26 cellular contexts compared by ENCODE assay signal in genomic region chrX:24201216-24201615, GRCh38. TPM values are rescaled to one million over a fixed set of nuclear protein-coding genes. Genes with fewer than 3 reads are reported as not detected.
A peak's percentile ranks its signal among the peaks of the same experiment; 100 is the strongest.
DNase-seq lines count a peak whose midpoint lies in the region; FAIRE-seq and TF ChIP-seq lines count a peak whose summit lies in the region.
"Had no signal": no experiment of that assay in that cellular context is flagged by ENCODE, and none has a peak within 500 bp of the region (broad histone marks: within the 10 kb centered on the region; RNA-seq: fewer than 3 reads in every experiment).

No MANE protein-coding gene starts in this region.

- intact Hi-C loops in posterior vena cava (cut with DNase I) (no loop called here), stomach (cut with DNase I; ENCODE audit: low total_unique reads) (no loop called here)

- TF ChIP-seq CTCF in cardiac muscle cell (IDR thresholded peaks at IDR 0.05; ENCODE audit: low read depth, low read length) (no peak), right atrium auricular region (IDR thresholded peaks at IDR 0.05) (no peak), epithelial cell of esophagus (IDR thresholded peaks at IDR 0.05; ENCODE audit: insufficient read depth, low read depth, low read length, missing control alignments) (no peak), stomach (IDR thresholded peaks at IDR 0.05) (no peak)

- no peak overlapping the region for H3K4me3 ChIP-seq in cardiac muscle cell
- H3K4me3 ChIP-seq in right atrium auricular region = no peak overlapping the region
- no peak overlapping the region for H3K4me3 ChIP-seq in epithelial cell of esophagus (ENCODE audit: low read length)
- H3K4me3 ChIP-seq in stomach = no peak overlapping the region
- H3K4me3 ChIP-seq: GM23338, HAP-1, K562, MG63 had no signal

- H3K4me1 ChIP-seq in cardiac muscle cell (ENCODE audit: low read depth) (peaks cover 3% of the 10 kb centered on the region), right atrium auricular region (peaks cover 0 to 36% of the 10 kb centered on the region in 2 donors), stomach (peaks cover 0 to 79% (median 14%) of the 10 kb centered on the region in 4 donors)

- FAIRE-seq in GM12891 (lab: Jason Lieb, UNC) = no peak
- FAIRE-seq: A204.1, GM12892, K562 had no signal

- no peaks in the 10 kb centered on the region for H3K36me3 ChIP-seq in cardiac muscle cell
- peaks cover 7% of the 10 kb centered on the region for H3K36me3 ChIP-seq in right atrium auricular region
- H3K36me3 ChIP-seq in stomach = peaks cover 0 to 22% (median 18%) of the 10 kb centered on the region in 4 donors

- 35 to 73% (median 50%) methylated on average over 1 of the region's 1 CpG for WGBS in stomach, 5 donors

- H3K27ac ChIP-seq in cardiac muscle cell (peak overlapping the region; percentile 45), right atrium auricular region (no peak overlapping the region), stomach (no peak overlapping the region)
- H3K27ac ChIP-seq: RWPE1 had no signal

- H3K27me3 ChIP-seq in cardiac muscle cell (no peaks in the 10 kb centered on the region), right atrium auricular region (no peaks in the 10 kb centered on the region), stomach (no peaks in the 10 kb centered on the region)
- H3K27me3 ChIP-seq: MG63 had no signal

- DNase-seq in cardiac muscle cell (ENCODE audit: low read depth in 1 of 2, low spot score in 1 of 2) = no peak
- DNase-seq in right atrium auricular region (ENCODE audit: low spot score) = no peak
- DNase-seq in NCI-H526 (lab: John Stamatoyannopoulos, UW) = peak; percentile 46 to 73
- DNase-seq in epithelial cell of esophagus (ENCODE audit: low read depth) = peak; percentile 54
- no peak for DNase-seq in GM12891 (ENCODE audit: insufficient read length, low spot score)
- DNase-seq in posterior vena cava (ENCODE audit: low spot score) = no peak
- DNase-seq in stomach = no peak
- DNase-seq: COR-L47; DMS 273 treated with DMSO at 0.1 percent for 48 hours; DND-41; MG63; NCI-H1417 treated with DMSO at 0.1 percent for 48 hours; NCI-H187; NCI-H2107; NCI-H2227 treated with DMSO at 0.1 percent for 48 hours; NCI-H510A; NCI-H774; NK-92 treated with Interleukin-12 subunit alpha and Interleukin-12 subunit beta, amount 100 ng/mL, for 24 hours; SHP77 treated with DMSO at 0.1 percent for 48 hours; SK-N-SH had no signal

- no peak for TF ChIP-seq EP300 in stomach (IDR thresholded peaks at IDR 0.05)

- TF ChIP-seq POLR2A in GM12891 (IDR thresholded peaks at IDR 0.05; ENCODE audit: low read depth, low read length) = no peak
- no peak for TF ChIP-seq POLR2A in stomach (IDR thresholded peaks at IDR 0.05)

- H3K9me3 ChIP-seq in cardiac muscle cell (ENCODE audit: low read depth) = no peaks in the 10 kb centered on the region
- H3K9me3 ChIP-seq in right atrium auricular region = no peaks in the 10 kb centered on the region
- no peaks in the 10 kb centered on the region for H3K9me3 ChIP-seq in stomach
- H3K9me3 ChIP-seq: HAP-1, MG63, SK-N-SH had no signal

TF ChIP-seq in GM12891, 5 proteins besides CTCF, POLR2A, EP300 and RAD21:
- no peak for TF ChIP-seq POLR2AphosphoS5 (IDR thresholded peaks at IDR 0.05; ENCODE audit: low read depth, low read length)
- TF ChIP-seq SPI1 (IDR thresholded peaks at IDR 0.05; ENCODE audit: low read depth, low read length) = no peak
- TF ChIP-seq PAX5 (IDR thresholded peaks at IDR 0.05; ENCODE audit: insufficient read depth, low read length, severe bottlenecking) = no peak
- TF ChIP-seq POU2F2 (IDR thresholded peaks at IDR 0.05; ENCODE audit: low read depth, low read length) = no peak
- TF ChIP-seq TAF1 (IDR thresholded peaks at IDR 0.05; ENCODE audit: low read depth, low read length) = no peak

RNA-seq across cellular contexts. Expression of gene ZFX, which starts 51.7 kb away (rescaled TPM):
- total RNA-seq in cardiac muscle cell (39.9 and 43.6 TPM in 2 replicates), right atrium auricular region (10 to 100 TPM; 32.6 to 36.6 TPM), posterior vena cava (10 to 100 TPM; 67.6 to 69.9 TPM), stomach (10 to 100 TPM; 15.8 to 73.6 (median 21.7) TPM)
- polyA plus RNA-seq in cardiac muscle cell (24.6 and 36.6 TPM in 2 replicates), stomach (1 to 10 TPM; 3.8 to 8.9 (median 4.8) TPM)
- 7.7 TPM for polyA plus RNA-seq in GM12891 (2012; ENCODE audit: low read depth, missing spikeins)

Comparison
In these comparisons a context has a peak if more than half of its experiments do, and no peak if none do; other contexts are left out.
1. DNase-seq: peak in NCI-H526 (2 of 2) and epithelial cell of esophagus (single experiment); none in cardiac muscle cell (0 of 2), right atrium auricular region (single experiment), GM12891 (single experiment), posterior vena cava (single experiment) and stomach (single experiment).